Comparison of ENCODE assay signal across 8 cellular contexts in genomic region chr6:165439928-165440554, GRCh38.
A peak's percentile ranks its signal among the peaks of the same experiment; 100 is the strongest.
DNase-seq lines count a peak whose midpoint lies in the region; ATAC-seq, FAIRE-seq and TF ChIP-seq lines count a peak whose summit lies in the region.

No MANE protein-coding gene starts in this region.

- peak; percentile 59 to 72 for TF ChIP-seq RAD21 in H1 (IDR thresholded peaks at IDR 0.05 in 1 of 2, conservative IDR thresholded peaks at IDR 0.05 in 1 of 2; ENCODE audit: low read depth in 2 of 2, low read length in 2 of 2)

- peaks cover 17 to 18% of the 10 kb centered on the region in 2 experiments for H3K9me3 Mint-ChIP-seq in H9

- H3K27ac ChIP-seq in H9 (ENCODE audit: insufficient read length, low read depth, low read length) (no peak overlapping the region), H1 (ENCODE audit: low read depth, low read length) (no peak overlapping the region), pancreas (no peak overlapping the region)

- H3K23ac ChIP-seq in H9 (ENCODE audit: insufficient read length, low read depth, low read length): no peak overlapping the region
- H3K23ac ChIP-seq in H1 (ENCODE audit: insufficient read length): no peak overlapping the region

- H3K79me1 ChIP-seq in H9 (ENCODE audit: insufficient read depth, low read depth, low read length, poor library complexity, severe bottlenecking): no peaks in the 10 kb centered on the region
- H3K79me1 ChIP-seq in H1 (ENCODE audit: low read depth, low read length): no peaks in the 10 kb centered on the region

- H2AFZ ChIP-seq in H9 (ENCODE audit: low read length) (no peak overlapping the region), H1 (ENCODE audit: low read length) (no peak overlapping the region)

- H3K4me3 Mint-ChIP-seq in H9: no peak overlapping the region

- no peak for FAIRE-seq in H1 (lab: Jason Lieb, UNC)
- FAIRE-seq in pancreas (lab: Jason Lieb, UNC): peak; percentile 86

- H2BK15ac ChIP-seq in H9 (ENCODE audit: low read depth, low read length): no peak overlapping the region
- H2BK15ac ChIP-seq in H1 (ENCODE audit: low read length): no peak overlapping the region

- no peak for TF ChIP-seq EP300 in H1 (IDR thresholded peaks at IDR 0.05; ENCODE audit: borderline replicate concordance in 1 of 2, low read depth in 2 of 2, low read length in 2 of 2)

- H4K8ac ChIP-seq in H9 (replicated peaks; ENCODE audit: insufficient read length, low read depth, low read length) (no peak overlapping the region), H1 (ENCODE audit: extremely low read depth, insufficient read depth, low read length) (no peak overlapping the region)

- H3K14ac ChIP-seq in H9 (ENCODE audit: insufficient read depth, low read length): no peak overlapping the region
- no peak overlapping the region for H3K14ac ChIP-seq in H1 (ENCODE audit: insufficient read length)

- no peaks in the 10 kb centered on the region for H3K27me3 Mint-ChIP-seq in H9 (ENCODE audit: low read depth)

- H3K56ac ChIP-seq in H9 (ENCODE audit: insufficient read length, low read depth, low read length): no peak overlapping the region
- no peak overlapping the region for H3K56ac ChIP-seq in H1 (replicated peaks; ENCODE audit: insufficient read length, low read depth, low read length)

- TF ChIP-seq CTCF in H9 (conservative IDR thresholded peaks at IDR 0.05) (peak; percentile 77), H1 (IDR thresholded peaks at IDR 0.05; ENCODE audit: control extremely low read depth in 1 of 3, insufficient read depth in 1 of 3, low read depth in 1 of 3, low read length in 3 of 3) (peak in 2 of 3 experiments; percentile 27 to 56; a peak in 2 of 4 replicates), pancreas (IDR thresholded peaks at IDR 0.05) (peak in 3 of 4 donors; percentile 30 to 44 (median 40))

- no peak overlapping the region for H3K4me2 ChIP-seq in H9 (ENCODE audit: insufficient read depth, insufficient read length, low read length)
- no peak overlapping the region for H3K4me2 ChIP-seq in H1 (ENCODE audit: insufficient read depth in 1 of 2, low read depth in 2 of 2, low read length in 2 of 2)

- H3K27ac Mint-ChIP-seq in H9: no peak overlapping the region

- H3K9me3 ChIP-seq in H9 (ENCODE audit: control insufficient read depth, low read depth, low read length): no peaks in the 10 kb centered on the region
- H3K9me3 ChIP-seq in H1 (ENCODE audit: insufficient read depth in 2 of 2, low read depth in 1 of 2, low read length in 1 of 2): peaks cover 8 to 11% of the 10 kb centered on the region in 2 experiments
- H3K9me3 ChIP-seq in pancreas: no peaks in the 10 kb centered on the region

- POLR2A ChIA-PET in H1 (lab: Charles Lee; ENCODE audit: partially characterized antibody): no interaction called here

- H2BK120ac ChIP-seq in H9 (ENCODE audit: low read depth, low read length, poor library complexity, severe bottlenecking): no peak overlapping the region
- H2BK120ac ChIP-seq in H1 (replicated peaks; ENCODE audit: low read depth, low read length): no peak overlapping the region

- H2AK5ac ChIP-seq in H9 (ENCODE audit: insufficient read length, low read length) (no peak overlapping the region), H1 (ENCODE audit: low read depth, low read length) (no peak overlapping the region)

- DNase-seq in Caki2 (ENCODE audit: low read depth) (peak; percentile 35), H9 (no peak), NCI-H460 (ENCODE audit: extremely low read depth, low read depth) (peak; percentile 41), H1 (ENCODE audit: low read depth in 1 of 2, low spot score in 2 of 2) (no peak), pancreas (no peak), epidermal melanocyte (ENCODE audit: insufficient read length, low spot score) (no peak)
- DNase-seq in activated naive CD4-positive, alpha-beta T cell (lab: John Stamatoyannopoulos, UW): no peak

- H4K20me1 ChIP-seq in H9 (ENCODE audit: control insufficient read depth, insufficient read depth, insufficient read length): no peaks in the 10 kb centered on the region
- H4K20me1 ChIP-seq in H1 (replicated peaks in 1 of 2; ENCODE audit: control insufficient read depth in 1 of 2, insufficient read depth in 2 of 2, low read length in 2 of 2): no peaks in the 10 kb centered on the region

- H3K18ac ChIP-seq in H9 (ENCODE audit: insufficient read length, low read depth, low read length) (no peak overlapping the region), H1 (ENCODE audit: extremely low read depth, low read length) (no peak overlapping the region)

- H4K5ac ChIP-seq in H9 (ENCODE audit: insufficient read length, low read depth, low read length) (no peak overlapping the region), H1 (ENCODE audit: insufficient read length, low read depth, low read length) (no peak overlapping the region)

- in situ Hi-C loops in Caki2 (cut with HindIII; ENCODE audit: low pct_unique_long_range_greater_than_20kb, low sequenced_read_pairs): no loop called here

- H3K79me2 ChIP-seq in H9 (ENCODE audit: insufficient read depth, low read length): no peaks in the 10 kb centered on the region
- H3K79me2 ChIP-seq in H1 (ENCODE audit: control insufficient read depth in 1 of 2, insufficient read depth in 2 of 2, low read length in 2 of 2): no peaks in the 10 kb centered on the region

- no CpG with 5 or more reads among the region's 4 CpGs for WGBS in H9 (ENCODE audit: extremely low coverage, insufficient read length, low lambda C conversion rate)
- 56% methylated on average over 4 of the region's 4 CpGs; no CpG with 5 or more reads in 1 of the 2 experiments for WGBS in H1 (ENCODE audit: extremely low coverage in 1 of 2, insufficient coverage in 1 of 2, insufficient read length in 1 of 2, insufficient replicate concordance in 2 of 2, low coverage in 1 of 2, low lambda C conversion rate in 2 of 2, missing lambda C conversion rate in 1 of 2), 2 experiments
- 35 to 36% methylated on average over 4 of the region's 4 CpGs for WGBS in pancreas, 2 donors

- H3K23me2 ChIP-seq in H9 (ENCODE audit: insufficient read length, low read depth, low read length, poor library complexity, severe bottlenecking): no peaks in the 10 kb centered on the region
- no peaks in the 10 kb centered on the region for H3K23me2 ChIP-seq in H1 (ENCODE audit: low read depth, low read length)

- CTCF ChIA-PET in H1 (lab: Charles Lee; ENCODE audit: partially characterized antibody): interaction anchor here (0.5 to 3.6 kb wide), 38 partner anchors 8 to 666 kb away, joined by 3 to 21 read pairs (median 4); no protein-coding TSS in a partner anchor

- no peak overlapping the region for H3K4ac ChIP-seq in H9 (ENCODE audit: low read depth, low read length)
- no peak overlapping the region for H3K4ac ChIP-seq in H1 (replicated peaks; ENCODE audit: insufficient read length, low read depth, low read length)

- H3K9ac ChIP-seq in H9 (ENCODE audit: extremely low read depth, insufficient read length, low read length) (no peak overlapping the region), H1 (replicated peaks in 1 of 4; ENCODE audit: extremely low read depth in 1 of 4, low read depth in 3 of 4, low read length in 3 of 4) (no peak overlapping the region)

- H3K4me1 ChIP-seq in H9 (ENCODE audit: insufficient read depth, low read length) (no peaks in the 10 kb centered on the region), H1 (replicated peaks in 1 of 4; ENCODE audit: control insufficient read depth in 3 of 4, insufficient read depth in 4 of 4, low read length in 3 of 4) (no peaks in the 10 kb centered on the region), pancreas (no peaks in the 10 kb centered on the region)

- H3K36me3 Mint-ChIP-seq in H9 (ENCODE audit: insufficient read depth in 1 of 3, low read depth in 3 of 3): peaks cover 10 to 16% (median 13%) of the 10 kb centered on the region in 3 experiments

- H3K4me3 ChIP-seq in H1 (ENCODE audit: extremely low read depth in 1 of 4, insufficient read depth in 2 of 4, low read depth in 3 of 4, low read length in 4 of 4) (no peak overlapping the region), pancreas (no peak overlapping the region)

- H2BK12ac ChIP-seq in H9 (ENCODE audit: insufficient read length, low read depth, low read length): no peak overlapping the region
- no peak overlapping the region for H2BK12ac ChIP-seq in H1 (ENCODE audit: low read depth, low read length)

- H2BK20ac ChIP-seq in H9 (ENCODE audit: low read depth, low read length, poor library complexity, severe bottlenecking) (no peak overlapping the region), H1 (ENCODE audit: low read length) (no peak overlapping the region)

- intact Hi-C loops in pancreas (cut with DNase I): loop anchor here in 2 of 3 donors (5.0 to 10.0 kb wide), 2 partner anchors 407 to 415 kb away; no protein-coding TSS in a partner anchor

- H2BK5ac ChIP-seq in H9 (ENCODE audit: insufficient read length, low read length): no peak overlapping the region
- H2BK5ac ChIP-seq in H1 (ENCODE audit: low read depth, low read length): no peak overlapping the region

- H3K4me1 Mint-ChIP-seq in H9: peaks cover 0 to under 1% of the 10 kb centered on the region in 2 experiments; a peak in 3 of 4 replicates

- ATAC-seq in pancreas: peak in 3 of 4 donors; percentile 72 to 76 (median 73)
- ATAC-seq in activated CD4-positive, CD25-positive, alpha-beta regulatory T cell treated with anti-CD3 and anti-CD28 coated beads, Interleukin-2, amount 50 U/mL, for 24 hours: no peak

- H3T11ph ChIP-seq in H9 (ENCODE audit: low read length): no peak overlapping the region

- H4K91ac ChIP-seq in H9 (ENCODE audit: insufficient read length, low read depth, low read length) (no peak overlapping the region), H1 (replicated peaks; ENCODE audit: insufficient read length, low read length) (no peak overlapping the region)

- H3K36me3 ChIP-seq in H1 (ENCODE audit: control insufficient read depth in 2 of 4, insufficient read depth in 4 of 4, low read length in 3 of 4) (no peaks in the 10 kb centered on the region; a peak in 1 of 8 replicates), pancreas (no peaks in the 10 kb centered on the region)

- TF ChIP-seq POLR2A in H1 (IDR thresholded peaks at IDR 0.05; ENCODE audit: control extremely low read depth in 1 of 2, low read depth in 2 of 2, low read length in 2 of 2): no peak

- H3K27me3 ChIP-seq in H9 (ENCODE audit: insufficient read depth, low read length) (no peaks in the 10 kb centered on the region), H1 (replicated peaks in 1 of 4; ENCODE audit: control insufficient read depth in 3 of 4, extremely low read depth in 1 of 4, insufficient read depth in 3 of 4, low read length in 3 of 4) (no peaks in the 10 kb centered on the region), pancreas (peaks cover 0 to 5% (median 0%) of the 10 kb centered on the region in 4 donors)

TF ChIP-seq in H1, 55 proteins besides CTCF, POLR2A, EP300 and RAD21:
- TF ChIP-seq SP2 (IDR thresholded peaks at IDR 0.05; ENCODE audit: low read length) (no peak), CHD1 (IDR thresholded peaks at IDR 0.05; ENCODE audit: low read depth, low read length) (no peak), USF2 (IDR thresholded peaks at IDR 0.05; ENCODE audit: low read length) (no peak)

Comparison
In these comparisons a context has a peak if more than half of its experiments do, and no peak if none do; other contexts are left out.
1. DNase-seq: peak in Caki2 (single experiment) and NCI-H460 (single experiment); none in H9 (single experiment), H1 (0 of 2), pancreas (0 of 6), epidermal melanocyte (single experiment) and activated naive CD4-positive, alpha-beta T cell (0 of 4).
2. ATAC-seq: peak in pancreas (3 of 4); none in activated CD4-positive, CD25-positive, alpha-beta regulatory T cell treated with anti-CD3 and anti-CD28 coated beads, Interleukin-2, amount 50 U/mL, for 24 hours (0 of 2).
3. Peak in every context shown above with its lines, with median percentiles within 50 percentile points of each other: CTCF ChIP-seq.